9 cellular contexts compared by ENCODE assay signal in genomic region chr2:7044253-7045250, GRCh38.
DNase-seq lines count a peak whose midpoint lies in the region; ATAC-seq and TF ChIP-seq lines count a peak whose summit lies in the region.
"Had no signal": no experiment of that assay in that cellular context is flagged by ENCODE, and none has a peak within 500 bp of the region (broad histone marks: within the 10 kb centered on the region; RNA-seq: fewer than 3 reads in every experiment).

No MANE protein-coding gene starts in this region.

- peak; percentile 67 for ATAC-seq in HG02852 (IDR thresholded peaks at IDR 0.05; ENCODE audit: unreplicated experiment)

- H3K4me3 ChIP-seq in NT2/D1 (ENCODE audit: insufficient read length, low read depth) (no peak overlapping the region), fibroblast of lung (replicated peaks in 1 of 4; ENCODE audit: control extremely low read depth in 1 of 4, insufficient read depth in 1 of 4, low read depth in 3 of 4, low read length in 4 of 4) (no peak overlapping the region), stomach (no peak overlapping the region)
- H3K4me3 ChIP-seq: skin epidermis had no signal

- H3K27me3 ChIP-seq in NT2/D1 (ENCODE audit: insufficient read depth, insufficient read length) (no peaks in the 10 kb centered on the region), fibroblast of lung (ENCODE audit: control insufficient read depth, insufficient read depth, low read length) (no peaks in the 10 kb centered on the region), stomach (no peaks in the 10 kb centered on the region)

- TF ChIP-seq EP300 in stomach (IDR thresholded peaks at IDR 0.05): no peak

- H3K4me1 Mint-ChIP-seq in nephron progenitor cell: no peaks in the 10 kb centered on the region

- H3K27me3 Mint-ChIP-seq in nephron progenitor cell (ENCODE audit: low read depth, poor library complexity): peaks cover 7% of the 10 kb centered on the region

- TF ChIP-seq CTCF in fibroblast of lung (conservative IDR thresholded peaks at IDR 0.05 in 1 of 2, IDR thresholded peaks at IDR 0.05 in 1 of 2; ENCODE audit: low read depth in 1 of 2, low read length in 2 of 2) (peak; percentile 96 to 99), nephron progenitor cell (IDR thresholded peaks at IDR 0.05) (peak; percentile 89), stomach (IDR thresholded peaks at IDR 0.05) (peak in 5 of 7 experiments; percentile 64 to 96 (median 91))

- peaks cover 66% of the 10 kb centered on the region for H3K36me3 Mint-ChIP-seq in nephron progenitor cell (ENCODE audit: low read depth)

- peak; percentile 33 for DNase-seq in NCI-H2227 (lab: John Stamatoyannopoulos, UW; ENCODE audit: unreplicated experiment)
- DNase-seq in NCI-H2227 treated with DMSO at 0.1 percent for 48 hours (lab: John Stamatoyannopoulos, UW): no peak
- DNase-seq in NT2/D1 (ENCODE audit: low read depth, low spot score): peak; percentile 49
- peak; percentile 66 for DNase-seq in activated T-cell treated with anti-CD3 and anti-CD28 coated beads, Interleukin-2, amount 50 U/mL, for 1 hour
- peak; percentile 44 to 60 for DNase-seq in fibroblast of lung (ENCODE audit: low read depth in 2 of 2)
- DNase-seq in nephron progenitor cell: peak; percentile 60
- DNase-seq in stomach: peak; percentile 79

- no peak overlapping the region for H3K9ac ChIP-seq in NT2/D1 (ENCODE audit: insufficient read length, low read depth)
- no peak overlapping the region for H3K9ac ChIP-seq in fibroblast of lung (ENCODE audit: insufficient read depth, low read length)

- TF ChIP-seq POLR2A in stomach (IDR thresholded peaks at IDR 0.05): no peak

- WGBS in stomach, 5 donors: 76 to 82% (median 79%) methylated on average over 17 of the region's 17 CpGs

- no peaks in the 10 kb centered on the region for H4K20me1 ChIP-seq in fibroblast of lung (ENCODE audit: control insufficient read depth, extremely low read depth, insufficient read depth, low read length)

- H3K36me3 ChIP-seq in NT2/D1 (ENCODE audit: insufficient read depth, insufficient read length, low read length) (peaks cover 8% of the 10 kb centered on the region), fibroblast of lung (ENCODE audit: control insufficient read depth, insufficient read depth, low read length) (no peaks in the 10 kb centered on the region), stomach (peaks cover 0 to 17% (median 8%) of the 10 kb centered on the region in 4 donors)

- H3K4me1 ChIP-seq in NT2/D1 (ENCODE audit: insufficient read depth, insufficient read length) (no peaks in the 10 kb centered on the region), fibroblast of lung (ENCODE audit: control insufficient read depth, extremely low read depth, insufficient read depth, low read length) (no peaks in the 10 kb centered on the region), stomach (peaks cover 0 to 6% (median 0%) of the 10 kb centered on the region in 4 donors)

- H3K4me3 Mint-ChIP-seq in nephron progenitor cell: no peak overlapping the region

- H3K9me3 ChIP-seq in NT2/D1 (ENCODE audit: insufficient read depth, low read length): no peaks in the 10 kb centered on the region
- no peaks in the 10 kb centered on the region for H3K9me3 ChIP-seq in fibroblast of lung (ENCODE audit: control insufficient read depth, insufficient read depth, low read depth, low read length)
- no peaks in the 10 kb centered on the region for H3K9me3 ChIP-seq in stomach

- no peak overlapping the region for H3K27ac ChIP-seq in fibroblast of lung (ENCODE audit: insufficient read depth, low read length)
- H3K27ac ChIP-seq in stomach: no peak overlapping the region
- H3K27ac ChIP-seq: skin epidermis had no signal

- no peak overlapping the region for H3K4me2 ChIP-seq in fibroblast of lung (ENCODE audit: extremely low read depth, insufficient read depth, low read length)

- H2AFZ ChIP-seq in fibroblast of lung (ENCODE audit: low read length): no peak overlapping the region

- H3K9me3 Mint-ChIP-seq in nephron progenitor cell: peaks cover 5% of the 10 kb centered on the region

- no peaks in the 10 kb centered on the region for H3K79me2 ChIP-seq in fibroblast of lung (ENCODE audit: control insufficient read depth, insufficient read depth, low read length)

- no peak overlapping the region for H3K27ac Mint-ChIP-seq in nephron progenitor cell

- intact Hi-C loops in stomach (cut with DNase I; ENCODE audit: low total_unique reads): loop anchor here (5.0 kb wide), 2 partner anchors 132 to 147 kb away; no protein-coding TSS in a partner anchor
